In the genomic region with DNA sequence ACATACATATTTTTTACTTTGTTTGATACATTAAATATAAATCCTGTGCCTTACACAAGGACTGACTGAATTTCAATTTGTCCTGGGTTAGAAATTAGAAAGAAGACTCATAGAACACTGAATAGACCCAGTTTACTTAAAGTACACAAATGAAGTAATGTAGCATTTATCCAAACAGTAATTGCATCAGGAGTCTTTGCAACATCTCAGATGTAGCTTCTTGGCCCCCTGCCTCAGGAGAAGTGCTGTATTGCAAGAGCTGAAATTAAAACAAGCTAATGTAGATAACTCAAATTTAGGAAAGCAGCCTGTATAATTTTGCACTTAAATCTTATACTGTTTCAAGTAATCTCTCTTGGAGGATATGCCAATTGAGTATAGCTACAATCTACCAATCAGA, we compare ENCODE assay signal across 14 cellular contexts. TPM values are rescaled to one million over a fixed set of nuclear protein-coding genes. Genes with fewer than 3 reads are reported as not detected.
"Had no signal": no experiment of that assay in that cellular context is flagged by ENCODE, and none has a peak within 500 bp of the region (broad histone marks: within the 10 kb centered on the region; RNA-seq: fewer than 3 reads in every experiment).

No MANE protein-coding gene starts in this region.

- H3K36me3 Mint-ChIP-seq: mesothelial cell of epicardium, neural progenitor cell had no signal

- H3K4me3 Mint-ChIP-seq: activated CD8-positive, alpha-beta T cell treated with anti-CD3 and anti-CD28 coated beads, Interleukin-2, amount 10 ng/mL, durations not matched to agents 7 days and 5 days; mesothelial cell of epicardium; neural progenitor cell; T-helper 1 cell treated with Interleukin-12 subunit alpha and Interleukin-12 subunit beta and Interleukin-4 antibody, amounts not matched to agents 30 μg/mL and 1 μg/mL, for 36 hours had no signal

- H3K4me2 ChIP-seq: neural progenitor cell had no signal

- H3K36me3 ChIP-seq: esophagus muscularis mucosa, neural progenitor cell, ovary, tibial artery had no signal

- H3K4me1 ChIP-seq: neural progenitor cell had no signal

- H3K4me3 ChIP-seq: dorsolateral prefrontal cortex, esophagus muscularis mucosa, neural progenitor cell, ovary, tibial artery had no signal

- ATAC-seq: activated CD8-positive, alpha-beta T cell treated with anti-CD3 and anti-CD28 coated beads, Interleukin-2, amount 10 ng/mL, durations not matched to agents 7 days and 5 days had no signal

- H3K27ac ChIP-seq: dorsolateral prefrontal cortex, esophagus muscularis mucosa, neural progenitor cell, ovary, tibial artery had no signal

- H3K27ac Mint-ChIP-seq: activated CD8-positive, alpha-beta T cell treated with anti-CD3 and anti-CD28 coated beads, Interleukin-2, amount 10 ng/mL, durations not matched to agents 7 days and 5 days; mesothelial cell of epicardium; neural progenitor cell; T-helper 1 cell treated with Interleukin-12 subunit alpha and Interleukin-12 subunit beta and Interleukin-4 antibody, amounts not matched to agents 30 μg/mL and 1 μg/mL, for 36 hours had no signal

- H3K4me1 Mint-ChIP-seq: mesothelial cell of epicardium, neural progenitor cell had no signal

- H3K9ac ChIP-seq: neural progenitor cell had no signal

- H2AFZ ChIP-seq: neural progenitor cell had no signal

- H3K27me3 ChIP-seq: dorsolateral prefrontal cortex, esophagus muscularis mucosa, neural progenitor cell, ovary, tibial artery had no signal

- DNase-seq: activated CD4-positive, alpha-beta T cell treated with anti-CD3 and anti-CD28 coated beads for 48 hours; activated CD8-positive, alpha-beta memory T cell treated with anti-CD3 and anti-CD28 coated beads, Interleukin-2, amount 50 U/mL, for 48 hours; activated CD8-positive, alpha-beta T cell treated with anti-CD3 and anti-CD28 coated beads, Interleukin-2, amount 10 ng/mL, durations not matched to agents 7 days and 5 days; activated naive CD4-positive, alpha-beta T cell treated with Interleukin-2 at 50 U/mL for 16 hours; dorsolateral prefrontal cortex; hippocampal formation; kidney glomerular epithelial cell; small intestine had no signal

- H3K9me3 Mint-ChIP-seq: mesothelial cell of epicardium; neural progenitor cell; T-helper 1 cell treated with Interleukin-12 subunit alpha and Interleukin-12 subunit beta and Interleukin-4 antibody, amounts not matched to agents 30 μg/mL and 1 μg/mL, for 36 hours had no signal

- H3K9me3 ChIP-seq: esophagus muscularis mucosa, ovary, tibial artery had no signal

RNA-seq across cellular contexts. Expression of a gene that starts 54.3 kb away (rescaled TPM):
- total RNA-seq: activated CD8-positive, alpha-beta T cell treated with anti-CD3 and anti-CD28 coated beads, Interleukin-2, amount 10 ng/mL, durations not matched to agents 7 days and 5 days had no signal
